8 cellular contexts compared by ENCODE assay signal in the genomic region with DNA sequence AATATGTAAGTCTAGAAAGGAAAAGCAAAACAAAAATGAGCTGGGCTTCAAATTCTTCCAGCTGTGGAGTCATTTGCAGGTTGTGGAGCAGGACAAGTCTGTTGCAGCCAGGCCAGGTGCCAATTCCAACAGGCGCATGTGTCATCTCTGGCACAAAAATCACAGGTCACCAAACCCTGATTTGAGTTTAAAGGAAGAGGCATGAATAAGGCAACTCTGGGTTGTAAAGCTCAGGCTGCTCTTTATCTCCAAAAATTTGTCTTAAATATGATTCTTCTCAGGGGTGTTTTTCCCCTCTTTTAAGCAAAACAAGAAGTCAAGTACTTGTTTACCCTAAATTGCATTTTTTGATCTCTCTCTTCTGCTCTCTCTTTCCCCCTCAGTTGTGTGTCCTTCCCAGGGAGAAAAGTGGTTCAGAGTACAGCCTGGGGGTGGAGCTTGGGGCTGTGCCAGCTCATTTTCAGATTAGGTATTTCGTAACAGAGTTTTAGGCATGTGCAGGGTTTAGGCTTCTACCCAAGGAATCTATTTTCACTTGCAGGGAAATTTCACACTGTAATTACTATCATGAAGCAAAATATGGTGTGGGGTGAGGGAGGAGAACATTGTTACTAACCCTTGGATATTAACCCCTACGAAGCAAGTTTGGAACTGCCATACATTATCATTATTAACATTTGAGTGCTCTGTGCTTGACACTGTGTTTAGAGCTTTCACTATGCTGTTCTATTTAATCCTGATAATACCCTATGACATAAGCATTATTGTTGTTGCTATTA. TPM values are rescaled to one million over a fixed set of nuclear protein-coding genes. Genes with fewer than 3 reads are reported as not detected.
DNase-seq lines count a peak whose midpoint lies in the region; ATAC-seq and TF ChIP-seq lines count a peak whose summit lies in the region.

No MANE protein-coding gene starts in this region.

- peak; percentile 55 to 65 for ATAC-seq in activated naive CD4-positive, alpha-beta T cell treated with anti-CD3 and anti-CD28 coated beads, Interleukin-2, amount 50 U/mL, for 72 hours
- ATAC-seq in left ventricle myocardium superior = peak; percentile 94
- no peak for ATAC-seq in HG02970 (IDR thresholded peaks at IDR 0.05; ENCODE audit: low FRiP score, unreplicated experiment)

- H3K36me3 Mint-ChIP-seq in Calu3 (ENCODE audit: insufficient read depth, unreplicated experiment) = peaks cover 21% of the 10 kb centered on the region
- peaks cover 4 to 20% of the 10 kb centered on the region in 2 donors for H3K36me3 Mint-ChIP-seq in activated naive CD4-positive, alpha-beta T cell treated with anti-CD3 and anti-CD28 coated beads, Interleukin-2, amount 50 U/mL, for 72 hours

- no TSS peak for BruUV-seq in Calu3 (replicated peaks; lab: Mats Ljungman, UMichigan)

- peak overlapping the region in 18 of 21 experiments; percentile 4 to 84 (median 52) for H3K27ac ChIP-seq in skin epidermis

- peak overlapping the region; percentile 35 for H3K4me3 Mint-ChIP-seq in Calu3 (ENCODE audit: low read depth, unreplicated experiment)

- DNase-seq in Calu3 = peak; percentile 95
- DNase-seq in Kasumi-1 (lab: John Stamatoyannopoulos, UW) = peak; percentile 62
- peak; percentile 76 for DNase-seq in RPMI7951 (ENCODE audit: low read depth)
- DNase-seq in activated naive CD4-positive, alpha-beta T cell treated with anti-CD3 and anti-CD28 coated beads, Interleukin-2, amount 50 U/mL, for 72 hours (ENCODE audit: low spot score in 2 of 2) = peak in 1 of 2 donors; percentile 67
- DNase-seq in left ventricle myocardium superior = peak; percentile 95
- DNase-seq in ecto neural progenitor cell (ENCODE audit: low spot score) = no peak

- intact Hi-C loops in Calu3 (cut with micrococcal nuclease; ENCODE audit: unreplicated experiment) (loop anchor here (5.0 to 10.0 kb wide), 2 partner anchors 36 to 289 kb away; no protein-coding TSS in a partner anchor), left ventricle myocardium superior (cut with micrococcal nuclease) (no loop called here)

- no peak for TF ChIP-seq CTCF in Calu3 (IDR thresholded peaks at IDR 0.05; ENCODE audit: unreplicated experiment)

- no peak overlapping the region for H3K4me3 ChIP-seq in skin epidermis

- no peaks in the 10 kb centered on the region for H3K27me3 Mint-ChIP-seq in Calu3 (ENCODE audit: unreplicated experiment)

- peaks cover 37% of the 10 kb centered on the region for H3K4me1 Mint-ChIP-seq in Calu3 (ENCODE audit: low read depth, unreplicated experiment)

- H3K9me3 Mint-ChIP-seq in Calu3 (ENCODE audit: low read depth, unreplicated experiment) = peaks cover 2% of the 10 kb centered on the region
- peaks cover 3 to 4% of the 10 kb centered on the region in 2 donors for H3K9me3 Mint-ChIP-seq in activated naive CD4-positive, alpha-beta T cell treated with anti-CD3 and anti-CD28 coated beads, Interleukin-2, amount 50 U/mL, for 72 hours

- peak overlapping the region; percentile 68 for H3K27ac Mint-ChIP-seq in Calu3 (ENCODE audit: unreplicated experiment)
- H3K27ac Mint-ChIP-seq in activated naive CD4-positive, alpha-beta T cell treated with anti-CD3 and anti-CD28 coated beads, Interleukin-2, amount 50 U/mL, for 72 hours = peak overlapping the region; percentile 6 to 71

- CTCF ChIA-PET in Calu3 (lab: Charles Lee) = interaction anchor here (0.5 to 2.0 kb wide), 23 partner anchors 9 to 789 kb away, joined by 3 to 28 read pairs (median 5); partner anchors contain the start of gene NCOA3

RNA-seq across cellular contexts. Expression of gene NCOA3, which starts 8.3 kb away (rescaled TPM):
- total RNA-seq in Calu3 (2022) = 60.3 and 63.8 TPM in 2 replicates
- 40.7 and 47.9 TPM in 2 replicates for total RNA-seq in RPMI7951 (2014; rRNA removed; shearing (Covaris generic))
- total RNA-seq in activated naive CD4-positive, alpha-beta T cell treated with anti-CD3 and anti-CD28 coated beads, Interleukin-2, amount 50 U/mL, for 72 hours = 10 to 100 TPM; 81.6 to 92.6 TPM
- 23.3 TPM for total RNA-seq in left ventricle myocardium superior
